Comparison of ENCODE assay signal across 25 cellular contexts in genomic region chr9:98961513-98962180, GRCh38. TPM values are rescaled to one million over a fixed set of nuclear protein-coding genes. Genes with fewer than 3 reads are reported as not detected.
A peak's percentile ranks its signal among the peaks of the same experiment; 100 is the strongest.
DNase-seq lines count a peak whose midpoint lies in the region; ATAC-seq and TF ChIP-seq lines count a peak whose summit lies in the region.
"Had no signal": no experiment of that assay in that cellular context is flagged by ENCODE, and none has a peak within 500 bp of the region (broad histone marks: within the 10 kb centered on the region; RNA-seq: fewer than 3 reads in every experiment).

No MANE protein-coding gene starts in this region.

- H3K4me3 ChIP-seq in MG63, result no peak overlapping the region
- H3K4me3 ChIP-seq in esophagus (ENCODE audit: low read depth in 1 of 2, low read length in 2 of 2), result no peak overlapping the region
- no peak overlapping the region for H3K4me3 ChIP-seq in stomach
- H3K4me3 ChIP-seq: cardiac muscle cell, hepatocyte, mucosa of descending colon, spleen, thoracic aorta had no signal

- intact Hi-C loops in stomach (cut with DNase I; ENCODE audit: low total_unique reads), result loop anchor here (10.0 kb wide), 2 partner anchors 63 to 97 kb away; no protein-coding TSS in a partner anchor

- H3K27me3 ChIP-seq in MG63, result no peaks in the 10 kb centered on the region
- H3K27me3 ChIP-seq in esophagus (ENCODE audit: control insufficient read depth in 1 of 2, insufficient read depth in 2 of 2, low read length in 2 of 2), result no peaks in the 10 kb centered on the region
- no peaks in the 10 kb centered on the region for H3K27me3 ChIP-seq in stomach
- H3K27me3 ChIP-seq: cardiac muscle cell, hepatocyte, spleen had no signal

- H3K36me3 ChIP-seq in MG63 (no peaks in the 10 kb centered on the region), esophagus (ENCODE audit: control insufficient read depth in 2 of 2, insufficient read depth in 2 of 2, low read length in 1 of 2) (no peaks in the 10 kb centered on the region), stomach (no peaks in the 10 kb centered on the region)
- H3K36me3 ChIP-seq: cardiac muscle cell, spleen, thoracic aorta had no signal

- H3K4me1 ChIP-seq in esophagus (ENCODE audit: control insufficient read depth in 2 of 2, insufficient read depth in 2 of 2, low read length in 1 of 2) (peaks cover 0 to 2% of the 10 kb centered on the region in 2 donors), stomach (peaks cover 0 to 77% (median 55%) of the 10 kb centered on the region in 4 donors)
- H3K4me1 ChIP-seq: spleen had no signal

- H3K9me3 ChIP-seq in MG63 (peaks cover 7% of the 10 kb centered on the region), esophagus (ENCODE audit: control insufficient read depth in 2 of 2, insufficient read depth in 1 of 2, low read depth in 1 of 2, low read length in 1 of 2) (peaks cover 0 to 4% of the 10 kb centered on the region in 2 donors), stomach (peaks cover 0 to 7% (median 0%) of the 10 kb centered on the region in 4 donors)
- H3K9me3 ChIP-seq: mucosa of descending colon, thoracic aorta had no signal

- DNase-seq in MG63, result peak; percentile 15
- peak; percentile 74 for DNase-seq in myocyte (ENCODE audit: low read depth)
- DNase-seq in stomach, result no peak
- DNase-seq in DMS 273 treated with DMSO at 0.1 percent for 48 hours (lab: John Stamatoyannopoulos, UW), result no peak
- no peak for DNase-seq in ecto neural progenitor cell (ENCODE audit: low spot score)
- no peak for DNase-seq in inferior parietal cortex (ENCODE audit: extremely low spot score)
- DNase-seq: activated CD4-positive, alpha-beta T cell treated with anti-CD3 and anti-CD28 coated beads for 48 hours; anterior cingulate cortex; Calu3; mucosa of descending colon; NCI-H1092 treated with DMSO at 0.1 percent for 48 hours; NCI-H1930; NCI-H69; spleen; stimulated activated CD4-positive, alpha-beta T cell treated with anti-CD3 and anti-CD28 coated beads, Interleukin-2, amount 100 ng/mL, for 48 hours had no signal

- WGBS in esophagus, 2 donors, result 74 to 76% methylated on average over 15 to 16 of the region's 16 CpGs
- WGBS in stomach, 5 donors, result 66 to 85% (median 77%) methylated on average over 16 of the region's 16 CpGs

- peak overlapping the region; percentile 40 to 49 for H3K27ac ChIP-seq in esophagus (ENCODE audit: low read depth in 2 of 2, low read length in 1 of 2)
- H3K27ac ChIP-seq in stomach, result peak overlapping the region; percentile 1 to 85 (median 70)
- H3K27ac ChIP-seq: C4-2B, cardiac muscle cell, hepatocyte, spleen had no signal

- TF ChIP-seq EP300 in stomach (IDR thresholded peaks at IDR 0.05), result no peak

- ATAC-seq in HG03432 (IDR thresholded peaks at IDR 0.05; ENCODE audit: unreplicated experiment), result no peak
- ATAC-seq: activated naive CD4-positive, alpha-beta T cell treated with anti-CD3 and anti-CD28 coated beads, Interleukin-2, amount 50 U/mL, for 72 hours; HCT116; mucosa of descending colon; stimulated activated effector memory CD8-positive, alpha-beta T cell treated with anti-CD3 and anti-CD28 coated beads, Interleukin-12 subunit alpha, Interleukin-12 subunit beta, amount 100 ng/mL, for 72 hours had no signal

- no peak for TF ChIP-seq POLR2A in stomach (IDR thresholded peaks at IDR 0.05)

- no peak for TF ChIP-seq CTCF in stomach (IDR thresholded peaks at IDR 0.05)

RNA-seq across cellular contexts. Expression of gene COL15A1, which starts 17.9 kb away (rescaled TPM):
- 0.62 and 1.2 TPM in 2 replicates for total RNA-seq in MG63 (2014; rRNA removed; shearing (Covaris generic); ENCODE audit: low replicate concordance)
- polyA plus RNA-seq in esophagus (1 to 10 TPM; 5.2 to 7.3 TPM), stomach (10 to 100 TPM; 10.7 to 13.3 (median 12.0) TPM)
- total RNA-seq in myocyte (5.0 and 7.0 TPM in 2 replicates), stomach (100 to 1,000 TPM in 2 of 5 donors, 10 to 100 TPM in 3; 26.3 to 173 (median 32.2) TPM)
- polyA plus RNA-seq in myocyte (2012), result 181 TPM
- total RNA-seq: Calu3, endothelial cell of umbilical vein had no signal
- polyA plus RNA-seq: endothelial cell of umbilical vein had no signal

Comparison
In these comparisons a context has a peak if more than half of its experiments do, and no peak if none do; other contexts are left out.
1. DNase-seq: peak in MG63 (single experiment) and myocyte (single experiment); none in stomach (single experiment), DMS 273 treated with DMSO at 0.1 percent for 48 hours (single experiment), ecto neural progenitor cell (single experiment) and inferior parietal cortex (single experiment).